Comparison of ENCODE assay signal across 12 cellular contexts in genomic region chr9:134139081-134139480, GRCh38. TPM values are rescaled to one million over a fixed set of nuclear protein-coding genes. Genes with fewer than 3 reads are reported as not detected.
A peak's percentile ranks its signal among the peaks of the same experiment; 100 is the strongest.
DNase-seq lines count a peak whose midpoint lies in the region; ATAC-seq, FAIRE-seq and TF ChIP-seq lines count a peak whose summit lies in the region.
"Had no signal": no experiment of that assay in that cellular context is flagged by ENCODE, and none has a peak within 500 bp of the region (broad histone marks: within the 10 kb centered on the region; RNA-seq: fewer than 3 reads in every experiment).

No MANE protein-coding gene starts in this region.

- H3K27ac ChIP-seq in pancreas = no peak overlapping the region
- H3K27ac ChIP-seq: A549, upper lobe of right lung had no signal

- no peaks in the 10 kb centered on the region for H3K9me3 Mint-ChIP-seq in activated CD8-positive, alpha-beta T cell treated with anti-CD3 and anti-CD28 coated beads for 36 hours
- H3K9me3 Mint-ChIP-seq in activated CD8-positive, alpha-beta T cell treated with anti-CD3 and anti-CD28 coated beads, Interleukin-2, amount 10 ng/mL, durations not matched to agents 7 days and 5 days (ENCODE audit: insufficient read depth) = no peaks in the 10 kb centered on the region
- no peaks in the 10 kb centered on the region for H3K9me3 Mint-ChIP-seq in activated T-helper 1 cell treated with anti-CD3 and anti-CD28 coated beads, Interleukin-12 subunit alpha, Interleukin-12 subunit beta, Interleukin-2, Interleukin-4 antibody, amounts not matched to agents 30 ng/mL and 10 ng/mL and 1 ng/mL, durations not matched to agents 14 hours and 24 hours and 36 hours

- DNase-seq in activated CD8-positive, alpha-beta T cell treated with anti-CD3 and anti-CD28 coated beads for 36 hours = no peak
- DNase-seq in activated CD8-positive, alpha-beta T cell treated with anti-CD3 and anti-CD28 coated beads, Interleukin-2, amount 10 ng/mL, durations not matched to agents 7 days and 5 days = no peak
- DNase-seq in activated T-helper 1 cell treated with anti-CD3 and anti-CD28 coated beads, Interleukin-12 subunit alpha, Interleukin-12 subunit beta, Interleukin-2, Interleukin-4 antibody, amounts not matched to agents 30 ng/mL and 10 ng/mL and 1 ng/mL, durations not matched to agents 14 hours and 24 hours and 36 hours (ENCODE audit: low spot score) = no peak
- DNase-seq in fibroblast of the aortic adventitia (ENCODE audit: low read depth) = peak; percentile 58
- no peak for DNase-seq in sciatic nerve (ENCODE audit: low spot score)
- DNase-seq in pancreas = no peak
- no peak for DNase-seq in effector CD8-positive, alpha-beta T cell (lab: John Stamatoyannopoulos, UW)
- DNase-seq: aorta, upper lobe of right lung had no signal

- ATAC-seq in activated CD8-positive, alpha-beta T cell treated with anti-CD3 and anti-CD28 coated beads for 36 hours = no peak
- ATAC-seq in activated CD8-positive, alpha-beta T cell treated with anti-CD3 and anti-CD28 coated beads, Interleukin-2, amount 10 ng/mL, durations not matched to agents 7 days and 5 days = no peak
- peak; percentile 49 for ATAC-seq in sciatic nerve
- ATAC-seq in pancreas = no peak
- ATAC-seq in HG03097 (IDR thresholded peaks at IDR 0.05; ENCODE audit: low FRiP score, unreplicated experiment) = no peak
- ATAC-seq: A549 had no signal

- no peaks in the 10 kb centered on the region for H3K27me3 Mint-ChIP-seq in activated CD8-positive, alpha-beta T cell treated with anti-CD3 and anti-CD28 coated beads for 36 hours
- no peaks in the 10 kb centered on the region for H3K27me3 Mint-ChIP-seq in activated CD8-positive, alpha-beta T cell treated with anti-CD3 and anti-CD28 coated beads, Interleukin-2, amount 10 ng/mL, durations not matched to agents 7 days and 5 days (ENCODE audit: low read depth)
- H3K27me3 Mint-ChIP-seq in activated T-helper 1 cell treated with anti-CD3 and anti-CD28 coated beads, Interleukin-12 subunit alpha, Interleukin-12 subunit beta, Interleukin-2, Interleukin-4 antibody, amounts not matched to agents 30 ng/mL and 10 ng/mL and 1 ng/mL, durations not matched to agents 14 hours and 24 hours and 36 hours (ENCODE audit: insufficient read depth) = no peaks in the 10 kb centered on the region

- POLR2A ChIA-PET in activated CD8-positive, alpha-beta T cell treated with anti-CD3 and anti-CD28 coated beads for 36 hours (lab: Charles Lee) = interaction anchor here (0.7 to 2.7 kb wide), 4 partner anchors 9 to 25 kb away, joined by 3 to 11 read pairs (median 8); partner anchors contain the start of gene RNU6ATAC
- POLR2A ChIA-PET in activated CD8-positive, alpha-beta T cell treated with anti-CD3 and anti-CD28 coated beads, Interleukin-2, amount 10 ng/mL, durations not matched to agents 7 days and 5 days (lab: Charles Lee) = no interaction called here

- H3K36me3 ChIP-seq in pancreas = peaks cover 0 to 27% (median 11%) of the 10 kb centered on the region in 3 donors

- intact Hi-C loops in activated CD8-positive, alpha-beta T cell treated with anti-CD3 and anti-CD28 coated beads for 36 hours (cut with micrococcal nuclease) = no loop called here
- intact Hi-C loops in activated T-helper 1 cell treated with anti-CD3 and anti-CD28 coated beads, Interleukin-12 subunit alpha, Interleukin-12 subunit beta, Interleukin-2, Interleukin-4 antibody, amounts not matched to agents 30 ng/mL and 10 ng/mL and 1 ng/mL, durations not matched to agents 14 hours and 24 hours and 36 hours (cut with micrococcal nuclease) = no loop called here
- intact Hi-C loops in sciatic nerve (cut with DNase I) (loop anchor here (5.0 kb wide), 1 partner anchor 112 kb away; the partner anchor contains the start of gene BRD3OS), pancreas (cut with DNase I) (loop anchor here in 1 of 3 donors (10.0 kb wide), 1 partner anchor 74 kb away; the partner anchor contains the start of gene BRD3)

- H3K4me3 Mint-ChIP-seq in activated CD8-positive, alpha-beta T cell treated with anti-CD3 and anti-CD28 coated beads for 36 hours = peak overlapping the region; percentile 88
- H3K4me3 Mint-ChIP-seq in activated CD8-positive, alpha-beta T cell treated with anti-CD3 and anti-CD28 coated beads, Interleukin-2, amount 10 ng/mL, durations not matched to agents 7 days and 5 days = no peak overlapping the region
- peak overlapping the region; percentile 66 for H3K4me3 Mint-ChIP-seq in activated T-helper 1 cell treated with anti-CD3 and anti-CD28 coated beads, Interleukin-12 subunit alpha, Interleukin-12 subunit beta, Interleukin-2, Interleukin-4 antibody, amounts not matched to agents 30 ng/mL and 10 ng/mL and 1 ng/mL, durations not matched to agents 14 hours and 24 hours and 36 hours

- CTCF ChIA-PET in activated CD8-positive, alpha-beta T cell treated with anti-CD3 and anti-CD28 coated beads for 36 hours (lab: Charles Lee) = interaction anchor here (1.1 to 2.0 kb wide), 4 partner anchors 14 to 31 kb away, joined by 3 to 9 read pairs (median 3); partner anchors contain the start of gene RNU6ATAC
- CTCF ChIA-PET in activated CD8-positive, alpha-beta T cell treated with anti-CD3 and anti-CD28 coated beads, Interleukin-2, amount 10 ng/mL, durations not matched to agents 7 days and 5 days (lab: Charles Lee) = no interaction called here

- H3K36me3 Mint-ChIP-seq in activated CD8-positive, alpha-beta T cell treated with anti-CD3 and anti-CD28 coated beads for 36 hours (ENCODE audit: low read depth) = peaks cover 49% of the 10 kb centered on the region
- peaks cover 44% of the 10 kb centered on the region for H3K36me3 Mint-ChIP-seq in activated CD8-positive, alpha-beta T cell treated with anti-CD3 and anti-CD28 coated beads, Interleukin-2, amount 10 ng/mL, durations not matched to agents 7 days and 5 days (ENCODE audit: low read depth)
- H3K36me3 Mint-ChIP-seq in activated T-helper 1 cell treated with anti-CD3 and anti-CD28 coated beads, Interleukin-12 subunit alpha, Interleukin-12 subunit beta, Interleukin-2, Interleukin-4 antibody, amounts not matched to agents 30 ng/mL and 10 ng/mL and 1 ng/mL, durations not matched to agents 14 hours and 24 hours and 36 hours (ENCODE audit: low read depth) = peaks cover 36% of the 10 kb centered on the region

- no peak for FAIRE-seq in pancreas (lab: Jason Lieb, UNC)
- FAIRE-seq: A549 had no signal

- H3K4me1 Mint-ChIP-seq in activated CD8-positive, alpha-beta T cell treated with anti-CD3 and anti-CD28 coated beads for 36 hours (ENCODE audit: low read depth) = peaks cover 26% of the 10 kb centered on the region
- peaks cover 29% of the 10 kb centered on the region for H3K4me1 Mint-ChIP-seq in activated CD8-positive, alpha-beta T cell treated with anti-CD3 and anti-CD28 coated beads, Interleukin-2, amount 10 ng/mL, durations not matched to agents 7 days and 5 days (ENCODE audit: low read depth)
- peaks cover 23% of the 10 kb centered on the region for H3K4me1 Mint-ChIP-seq in activated T-helper 1 cell treated with anti-CD3 and anti-CD28 coated beads, Interleukin-12 subunit alpha, Interleukin-12 subunit beta, Interleukin-2, Interleukin-4 antibody, amounts not matched to agents 30 ng/mL and 10 ng/mL and 1 ng/mL, durations not matched to agents 14 hours and 24 hours and 36 hours (ENCODE audit: low read depth)

- H3K4me3 ChIP-seq in fibroblast of the aortic adventitia (ENCODE audit: low read depth, low read length) (peak overlapping the region; percentile 37), pancreas (no peak overlapping the region)
- H3K4me3 ChIP-seq: A549, skin epidermis, upper lobe of right lung had no signal

- TF ChIP-seq CTCF in activated CD8-positive, alpha-beta T cell treated with anti-CD3 and anti-CD28 coated beads for 36 hours (IDR thresholded peaks at IDR 0.05) = no peak
- TF ChIP-seq CTCF in fibroblast of the aortic adventitia (IDR thresholded peaks at IDR 0.05; ENCODE audit: insufficient read depth, low read length) (no peak), pancreas (IDR thresholded peaks at IDR 0.05) (no peak)

- 74 to 82% methylated on average over 11 of the region's 11 CpGs for WGBS in pancreas, 2 donors

- H3K27me3 ChIP-seq in pancreas = no peaks in the 10 kb centered on the region
- H3K27me3 ChIP-seq: upper lobe of right lung had no signal

- no peaks in the 10 kb centered on the region for H3K9me3 ChIP-seq in pancreas
- H3K9me3 ChIP-seq: A549, upper lobe of right lung had no signal

- peaks cover 6 to 19% (median 11%) of the 10 kb centered on the region in 3 donors for H3K4me1 ChIP-seq in pancreas

- H3K27ac Mint-ChIP-seq in activated CD8-positive, alpha-beta T cell treated with anti-CD3 and anti-CD28 coated beads for 36 hours = no peak overlapping the region
- no peak overlapping the region for H3K27ac Mint-ChIP-seq in activated CD8-positive, alpha-beta T cell treated with anti-CD3 and anti-CD28 coated beads, Interleukin-2, amount 10 ng/mL, durations not matched to agents 7 days and 5 days
- no peak overlapping the region for H3K27ac Mint-ChIP-seq in activated T-helper 1 cell treated with anti-CD3 and anti-CD28 coated beads, Interleukin-12 subunit alpha, Interleukin-12 subunit beta, Interleukin-2, Interleukin-4 antibody, amounts not matched to agents 30 ng/mL and 10 ng/mL and 1 ng/mL, durations not matched to agents 14 hours and 24 hours and 36 hours

RNA-seq across cellular contexts. Expression of gene WDR5, which starts 3.2 kb away (rescaled TPM):
- 10 to 100 TPM; 50.9 to 53.3 TPM for total RNA-seq in activated CD8-positive, alpha-beta T cell treated with anti-CD3 and anti-CD28 coated beads for 36 hours
- total RNA-seq in activated CD8-positive, alpha-beta T cell treated with anti-CD3 and anti-CD28 coated beads, Interleukin-2, amount 10 ng/mL, durations not matched to agents 7 days and 5 days = 10 to 100 TPM; 43.6 to 47.8 TPM
- 65.0 and 71.3 TPM in 2 replicates for total RNA-seq in activated T-helper 1 cell treated with anti-CD3 and anti-CD28 coated beads, Interleukin-12 subunit alpha, Interleukin-12 subunit beta, Interleukin-2, Interleukin-4 antibody, amounts not matched to agents 30 ng/mL and 10 ng/mL and 1 ng/mL, durations not matched to agents 14 hours and 24 hours and 36 hours
- total RNA-seq in fibroblast of the aortic adventitia (ENCODE audit: low replicate concordance) = 14.4 and 19.9 TPM in 2 replicates
- total RNA-seq in sciatic nerve = 24.9 TPM
- total RNA-seq in pancreas = 10 to 100 TPM; 14.0 to 20.2 (median 15.9) TPM
- 10 to 100 TPM; 18.0 to 26.1 TPM for polyA plus RNA-seq in pancreas

RNA-seq across cellular contexts. Expression of gene RNU6ATAC, which starts 25.3 kb away (rescaled TPM):
- 10 to 100 TPM; 17.5 to 26.8 TPM for total RNA-seq in activated CD8-positive, alpha-beta T cell treated with anti-CD3 and anti-CD28 coated beads for 36 hours
- total RNA-seq in activated CD8-positive, alpha-beta T cell treated with anti-CD3 and anti-CD28 coated beads, Interleukin-2, amount 10 ng/mL, durations not matched to agents 7 days and 5 days = 10 to 100 TPM; 13.7 to 50.1 TPM
- total RNA-seq in activated T-helper 1 cell treated with anti-CD3 and anti-CD28 coated beads, Interleukin-12 subunit alpha, Interleukin-12 subunit beta, Interleukin-2, Interleukin-4 antibody, amounts not matched to agents 30 ng/mL and 10 ng/mL and 1 ng/mL, durations not matched to agents 14 hours and 24 hours and 36 hours = 32.2 and 42.6 TPM in 2 replicates
- not detected in 2 replicates for total RNA-seq in fibroblast of the aortic adventitia (ENCODE audit: low replicate concordance)
- 193 TPM for total RNA-seq in sciatic nerve
- 10 to 100 TPM; 17.0 to 91.5 (median 64.8) TPM for total RNA-seq in pancreas
- not detected for polyA plus RNA-seq in pancreas
- polyA plus RNA-seq: A549, aorta had no signal

Comparison
In these comparisons a context has a peak if more than half of its experiments do, and no peak if none do; other contexts are left out.
1. RNA of gene RNU6ATAC, which starts 25.3 kb away (total RNA-seq): 193 TPM in sciatic nerve (single experiment), 17.0 to 91.5 TPM in pancreas, 13.7 to 50.1 TPM in activated CD8-positive, alpha-beta T cell treated with anti-CD3 and anti-CD28 coated beads, Interleukin-2, amount 10 ng/mL, durations not matched to agents 7 days and 5 days, 32.2 to 42.6 TPM in activated T-helper 1 cell treated with anti-CD3 and anti-CD28 coated beads, Interleukin-12 subunit alpha, Interleukin-12 subunit beta, Interleukin-2, Interleukin-4 antibody, amounts not matched to agents 30 ng/mL and 10 ng/mL and 1 ng/mL, durations not matched to agents 14 hours and 24 hours and 36 hours and 17.5 to 26.8 TPM in activated CD8-positive, alpha-beta T cell treated with anti-CD3 and anti-CD28 coated beads for 36 hours; not detected in fibroblast of the aortic adventitia; every median in the first group is over 10 times any median in the second.